In the genomic region with DNA sequence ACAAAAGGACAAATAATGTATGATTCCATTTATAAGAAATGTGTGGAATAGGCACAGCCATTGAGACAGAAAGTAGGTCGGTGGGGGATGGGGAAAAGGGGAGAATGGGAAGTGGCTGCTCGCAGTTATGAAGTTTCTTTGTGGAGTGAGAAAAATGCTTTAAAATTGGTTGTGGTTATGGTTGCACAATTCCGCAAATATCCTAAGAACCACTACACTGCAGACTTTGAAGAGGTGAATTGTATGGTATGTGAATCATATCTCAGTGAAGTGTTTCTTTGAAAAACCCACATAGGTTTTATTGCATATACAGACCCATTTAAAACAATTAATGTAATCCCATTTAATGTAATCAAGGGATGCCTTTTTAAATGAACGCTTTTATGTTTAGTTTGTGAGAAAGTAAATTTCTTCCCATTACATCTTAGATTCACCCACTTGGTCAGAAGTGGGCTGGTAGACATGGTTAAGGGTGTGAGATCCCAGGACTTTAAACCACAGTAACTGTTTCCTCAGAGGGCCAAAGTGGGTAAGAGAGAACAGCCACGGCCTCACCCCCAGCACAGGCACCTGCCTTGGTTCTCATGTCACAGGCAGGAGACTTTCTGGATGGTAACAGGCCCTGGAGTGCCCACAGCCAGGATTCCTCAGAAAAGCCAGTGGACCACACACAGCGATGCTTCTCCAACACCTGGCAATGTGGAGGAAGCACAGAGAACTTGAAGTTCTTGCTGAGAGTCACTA, we compare ENCODE assay signal across 14 cellular contexts.
A peak's percentile ranks its signal among the peaks of the same experiment; 100 is the strongest.
DNase-seq lines count a peak whose midpoint lies in the region; ATAC-seq, FAIRE-seq and TF ChIP-seq lines count a peak whose summit lies in the region.
"Had no signal": no experiment of that assay in that cellular context is flagged by ENCODE, and none has a peak within 500 bp of the region (broad histone marks: within the 10 kb centered on the region; RNA-seq: fewer than 3 reads in every experiment).

No MANE protein-coding gene starts in this region.

- ATAC-seq in IMR-90 (ENCODE audit: low read depth) = peak; percentile 79
- ATAC-seq: activated CD8-positive, alpha-beta memory T cell treated with anti-CD3 and anti-CD28 coated beads, Interleukin-2, amount 10 ng/mL, durations not matched to agents 7 days and 5 days; body of pancreas had no signal

- peaks cover 10% of the 10 kb centered on the region; the same call in 1 of the 2 replicates for H3K9me1 ChIP-seq in IMR-90 (ENCODE audit: insufficient read depth, low read length)

- H3K27me3 ChIP-seq in IMR-90 (ENCODE audit: control insufficient read depth, insufficient read depth, low read length) (peaks cover 27% of the 10 kb centered on the region), WERI-Rb-1 (ENCODE audit: insufficient read depth, low read depth, severe bottlenecking) (peaks cover 98% of the 10 kb centered on the region)
- H3K27me3 ChIP-seq: body of pancreas had no signal

- no peak overlapping the region for H3K56ac ChIP-seq in IMR-90 (ENCODE audit: extremely low read depth, insufficient read depth, low read length)

- intact Hi-C loops in IMR-90 (cut with micrococcal nuclease) = loop anchor here (10.0 kb wide), 1 partner anchor 113 kb away; no protein-coding TSS in a partner anchor

- H3K27ac ChIP-seq in IMR-90 (ENCODE audit: insufficient read depth, low read length) (no peak overlapping the region), WERI-Rb-1 (no peak overlapping the region)
- H3K27ac ChIP-seq: body of pancreas had no signal

- H2AK5ac ChIP-seq in IMR-90 (ENCODE audit: low read depth, low read length) = no peak overlapping the region

- dilution Hi-C loops in IMR-90 (cut with HindIII; ENCODE audit: low sequenced_read_pairs, unreplicated experiment) = no loop called here

- FAIRE-seq in GM12892 (lab: Jason Lieb, UNC) = no peak
- FAIRE-seq: kidney had no signal

- POLR2A ChIA-PET in IMR-90 (lab: Charles Lee; ENCODE audit: unreplicated experiment) = no interaction called here
- POLR2A ChIA-PET in HEK293T (lab: Yijun Ruan, JAX) = no interaction called here

- H2BK120ac ChIP-seq in IMR-90 (ENCODE audit: low read depth, low read length) = no peak overlapping the region

- DNase-seq in AG09309 (ENCODE audit: low read depth) (peak; percentile 72), IMR-90 (peak; percentile 75), SK-MEL-5 (ENCODE audit: low read depth, low spot score) (peak; percentile 70), fibroblast of villous mesenchyme (ENCODE audit: low read depth) (peak; percentile 87), WERI-Rb-1 (no peak), GM12892 (ENCODE audit: insufficient read length) (no peak), HEK293T (ENCODE audit: extremely low spot score) (no peak), SHP77 treated with DMSO at 0.1 percent for 48 hours (lab: John Stamatoyannopoulos, UW) (no peak)
- DNase-seq: activated CD8-positive, alpha-beta memory T cell treated with anti-CD3 and anti-CD28 coated beads, Interleukin-2, amount 10 ng/mL, durations not matched to agents 7 days and 5 days; H7; kidney; MM.1S; NCI-H526 treated with DMSO at 0.1 percent for 48 hours had no signal

- H2BK15ac ChIP-seq in IMR-90 (ENCODE audit: low read depth, low read length) = no peak overlapping the region

- H3K4me3 ChIP-seq in AG09309 (ENCODE audit: control insufficient read depth, low read depth, low read length) = no peak overlapping the region
- no peak overlapping the region for H3K4me3 ChIP-seq in IMR-90 (ENCODE audit: insufficient read depth, low read depth, low read length)
- H3K4me3 ChIP-seq in fibroblast of villous mesenchyme (ENCODE audit: low read depth, low read length) = no peak overlapping the region
- no peak overlapping the region for H3K4me3 ChIP-seq in WERI-Rb-1 (ENCODE audit: low read depth, low read length)
- H3K4me3 ChIP-seq: body of pancreas had no signal

- H2AFZ ChIP-seq in IMR-90 (replicated peaks; ENCODE audit: low read length, poor library complexity) = no peak overlapping the region

- H3K14ac ChIP-seq in IMR-90 (replicated peaks; ENCODE audit: low read depth, low read length) = no peak overlapping the region

- H3K23ac ChIP-seq in IMR-90 (ENCODE audit: low read depth, low read length) = no peak overlapping the region

- no peaks in the 10 kb centered on the region for H3K9me3 ChIP-seq in IMR-90 (ENCODE audit: control insufficient read depth, insufficient read depth, low read length)
- peaks cover 4% of the 10 kb centered on the region for H3K9me3 ChIP-seq in WERI-Rb-1 (ENCODE audit: severe bottlenecking)
- H3K9me3 ChIP-seq: body of pancreas had no signal

- TF ChIP-seq RAD21 in IMR-90 (IDR thresholded peaks at IDR 0.05; ENCODE audit: low read length) = no peak

- no peak overlapping the region for H3K4me2 ChIP-seq in IMR-90 (ENCODE audit: low read depth, low read length)

- no peak for TF ChIP-seq CTCF in AG09309 (IDR thresholded peaks at IDR 0.05; ENCODE audit: control insufficient read depth, insufficient read depth, low read depth, low read length, missing control alignments)
- no peak for TF ChIP-seq CTCF in IMR-90 (conservative IDR thresholded peaks at IDR 0.05; ENCODE audit: low read depth, low read length)
- TF ChIP-seq CTCF in fibroblast of villous mesenchyme (IDR thresholded peaks at IDR 0.05; ENCODE audit: insufficient read depth, low read depth, low read length) = no peak
- no peak for TF ChIP-seq CTCF in WERI-Rb-1 (IDR thresholded peaks at IDR 0.05; ENCODE audit: low read depth, low read length)

- in situ Hi-C loops in IMR-90 (cut with MboI; ENCODE audit: low sequenced_read_pairs) (no loop called here), SK-MEL-5 (cut with HindIII; ENCODE audit: low pct_unique_long_range_greater_than_20kb, low sequenced_read_pairs) (no loop called here)

- no peak overlapping the region for H2AK9ac ChIP-seq in IMR-90 (replicated peaks; ENCODE audit: low read depth, low read length, poor library complexity)

- CTCF ChIA-PET in IMR-90 (lab: Yijun Ruan, JAX) (no interaction called here), HEK293T (lab: Yijun Ruan, JAX) (no interaction called here)

- H3K4ac ChIP-seq in IMR-90 (ENCODE audit: low read depth, low read length) = no peak overlapping the region

- H4K91ac ChIP-seq in IMR-90 (ENCODE audit: insufficient read depth, low read depth, low read length) = no peak overlapping the region; the same call in 1 of the 2 replicates

- H4K8ac ChIP-seq in IMR-90 (ENCODE audit: low read depth in 2 of 2, low read length in 2 of 2) = no peak overlapping the region

- no TSS peak for BruUV-seq in IMR-90 (replicated peaks; lab: Mats Ljungman, UMichigan)

- H3K18ac ChIP-seq in IMR-90 (ENCODE audit: low read depth, low read length) = no peak overlapping the region

- H3K36me3 ChIP-seq in IMR-90 (ENCODE audit: control insufficient read depth, insufficient read depth, low read length) (no peaks in the 10 kb centered on the region), WERI-Rb-1 (no peaks in the 10 kb centered on the region)

- peaks cover 4% of the 10 kb centered on the region for H3K4me1 ChIP-seq in IMR-90 (ENCODE audit: control insufficient read depth, insufficient read depth, low read length)
- H3K4me1 ChIP-seq: body of pancreas had no signal

- H4K20me1 ChIP-seq in IMR-90 (ENCODE audit: insufficient read depth, low read length) = no peaks in the 10 kb centered on the region; the same call in 1 of the 2 replicates

- no peaks in the 10 kb centered on the region for H3K79me1 ChIP-seq in IMR-90 (ENCODE audit: low read depth in 1 of 2, low read length in 2 of 2)

- no peak overlapping the region for H2BK20ac ChIP-seq in IMR-90 (ENCODE audit: low read depth, low read length)

- no peak overlapping the region for H3K9ac ChIP-seq in IMR-90 (ENCODE audit: low read depth, low read length)

- H4K5ac ChIP-seq in IMR-90 (ENCODE audit: low read depth, low read length) = no peak overlapping the region

- no peak for TF ChIP-seq POLR2A in IMR-90 (IDR thresholded peaks at IDR 0.05; ENCODE audit: low read depth, low read length)
- no peak for TF ChIP-seq POLR2A in GM12892 (IDR thresholded peaks at IDR 0.05; ENCODE audit: low read depth, low read length)

- 60% methylated on average over 2 of the region's 6 CpGs; no CpG with 5 or more reads in 1 of the 2 experiments for WGBS in IMR-90 (ENCODE audit: extremely low coverage in 2 of 2, insufficient read length in 1 of 2), 2 experiments

- no peak overlapping the region for H2BK5ac ChIP-seq in IMR-90 (ENCODE audit: low read depth, low read length, poor library complexity, severe bottlenecking)

TF ChIP-seq in IMR-90, 13 proteins besides CTCF, POLR2A, EP300 and RAD21:
- TF ChIP-seq SMC3 (IDR thresholded peaks at IDR 0.05; ENCODE audit: low read depth, low read length) (no peak), MAZ (IDR thresholded peaks at IDR 0.05; ENCODE audit: borderline replicate concordance, low read depth, low read length) (no peak), RFX5 (IDR thresholded peaks at IDR 0.05; ENCODE audit: low read depth, low read length) (no peak), CEBPB (IDR thresholded peaks at IDR 0.05; ENCODE audit: low read depth, low read length) (peak; percentile 94)

TF ChIP-seq in HEK293T, 16 proteins besides CTCF, POLR2A, EP300 and RAD21:
- TF ChIP-seq NFRKB (IDR thresholded peaks at IDR 0.05) (no peak), SUZ12 (IDR thresholded peaks at IDR 0.05) (no peak), HDGF (IDR thresholded peaks at IDR 0.05; ENCODE audit: borderline replicate concordance) (no peak), FOXA1 (IDR thresholded peaks at IDR 0.05) (no peak), LEF1 (IDR thresholded peaks at IDR 0.05; ENCODE audit: borderline replicate concordance) (no peak), FOXK2 (IDR thresholded peaks at IDR 0.05) (no peak), L3MBTL2 (conservative IDR thresholded peaks at IDR 0.05) (no peak), CTBP1 (IDR thresholded peaks at IDR 0.05; ENCODE audit: borderline replicate concordance) (no peak), SP1 (IDR thresholded peaks at IDR 0.05) (no peak), ZNF384 (IDR thresholded peaks at IDR 0.05) (no peak), BHLHE40 (IDR thresholded peaks at IDR 0.05; ENCODE audit: borderline replicate concordance) (no peak), ELF4 (IDR thresholded peaks at IDR 0.05) (no peak), TARDBP (IDR thresholded peaks at IDR 0.05) (no peak), ARNT (IDR thresholded peaks at IDR 0.05) (no peak), PKNOX1 (IDR thresholded peaks at IDR 0.05) (no peak), FOXM1 (IDR thresholded peaks at IDR 0.05; ENCODE audit: borderline replicate concordance) (no peak)

Comparison
In these comparisons a context has a peak if more than half of its experiments do, and no peak if none do; other contexts are left out.
1. DNase-seq: peak in AG09309 (single experiment), IMR-90 (single experiment), SK-MEL-5 (single experiment) and fibroblast of villous mesenchyme (single experiment); none in WERI-Rb-1 (single experiment), GM12892 (single experiment), HEK293T (single experiment) and SHP77 treated with DMSO at 0.1 percent for 48 hours (single experiment).